In the genomic region with DNA sequence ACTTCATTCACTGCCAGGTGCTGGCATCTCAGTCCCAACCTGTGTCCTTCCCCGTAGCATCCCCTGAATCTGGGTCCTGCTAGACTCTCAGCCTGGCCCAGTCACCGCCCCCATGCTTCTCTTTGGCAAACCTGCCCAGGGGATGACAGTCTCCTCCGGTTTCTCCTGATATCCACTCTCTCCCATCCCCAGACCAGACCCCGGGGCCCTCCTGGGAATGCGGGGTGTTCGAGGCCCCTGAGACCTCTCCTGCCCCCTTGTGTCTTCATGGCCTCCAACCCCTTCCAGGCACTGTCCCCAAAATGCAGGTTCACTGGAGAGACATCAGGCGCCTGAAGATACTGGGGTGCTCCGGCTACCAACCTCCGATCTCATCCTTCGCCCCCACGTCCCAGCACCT, we compare ENCODE assay signal across 9 cellular contexts. TPM values are rescaled to one million over a fixed set of nuclear protein-coding genes. Genes with fewer than 3 reads are reported as not detected.
A peak's percentile ranks its signal among the peaks of the same experiment; 100 is the strongest.
DNase-seq lines count a peak whose midpoint lies in the region; ATAC-seq, FAIRE-seq and TF ChIP-seq lines count a peak whose summit lies in the region.
"Had no signal": no experiment of that assay in that cellular context is flagged by ENCODE, and none has a peak within 500 bp of the region (broad histone marks: within the 10 kb centered on the region; RNA-seq: fewer than 3 reads in every experiment).

No MANE protein-coding gene starts in this region.

- FAIRE-seq in frontal cortex (lab: Jason Lieb, UNC), result no peak

- H3F3A ChIP-seq in MM.1S (ENCODE audit: insufficient read depth, low read length), result no peaks in the 10 kb centered on the region

- no peak overlapping the region for H3K27ac ChIP-seq in WERI-Rb-1
- H3K27ac ChIP-seq in MM.1S (ENCODE audit: low read length), result no peak overlapping the region
- H3K27ac ChIP-seq in colonic mucosa, result no peak overlapping the region
- H3K27ac ChIP-seq: foreskin keratinocyte had no signal

- H3K4me3 ChIP-seq in WERI-Rb-1 (ENCODE audit: low read depth, low read length) (peak overlapping the region; percentile 35), fibroblast of mammary gland (ENCODE audit: control insufficient read depth, low read depth, low read length) (peak overlapping the region; percentile 44), skeletal muscle satellite cell (ENCODE audit: low read length) (peak overlapping the region; percentile 39), MM.1S (ENCODE audit: low read length) (no peak overlapping the region), colonic mucosa (no peak overlapping the region)

- H3K9me3 Mint-ChIP-seq in activated T-cell treated with anti-CD3 and anti-CD28 coated beads, Interleukin-2, amount 50 U/mL, for 72 hours, result no peaks in the 10 kb centered on the region

- no peaks in the 10 kb centered on the region for H3K9me2 ChIP-seq in MM.1S (replicated peaks; ENCODE audit: insufficient read depth, low read length)

- DNase-seq in activated T-cell treated with anti-CD3 and anti-CD28 coated beads, Interleukin-2, amount 50 U/mL, for 72 hours, result no peak
- DNase-seq in activated T-cell treated with anti-CD3 and anti-CD28 coated beads for 4 hours (no peak), WERI-Rb-1 (no peak), fibroblast of mammary gland (ENCODE audit: low read depth) (no peak), frontal cortex (ENCODE audit: low spot score in 2 of 2) (no peak), MM.1S (no peak), colonic mucosa (no peak)
- DNase-seq: foreskin keratinocyte had no signal

- peaks cover 24% of the 10 kb centered on the region for H3K27me3 Mint-ChIP-seq in activated T-cell treated with anti-CD3 and anti-CD28 coated beads, Interleukin-2, amount 50 U/mL, for 72 hours (ENCODE audit: low read depth)

- no peaks in the 10 kb centered on the region for H3K36me3 Mint-ChIP-seq in activated T-cell treated with anti-CD3 and anti-CD28 coated beads, Interleukin-2, amount 50 U/mL, for 72 hours (ENCODE audit: insufficient read depth in 2 of 2)

- H3K36me3 ChIP-seq in WERI-Rb-1 (no peaks in the 10 kb centered on the region), skeletal muscle satellite cell (ENCODE audit: insufficient read depth, low read length) (no peaks in the 10 kb centered on the region), MM.1S (replicated peaks; ENCODE audit: insufficient read depth, low read length) (no peaks in the 10 kb centered on the region), colonic mucosa (no peaks in the 10 kb centered on the region)

- H3K27me3 ChIP-seq in WERI-Rb-1 (ENCODE audit: insufficient read depth, low read depth, severe bottlenecking), result no peaks in the 10 kb centered on the region
- H3K27me3 ChIP-seq in skeletal muscle satellite cell (ENCODE audit: control insufficient read depth, insufficient read depth, low read length), result peaks cover 15% of the 10 kb centered on the region
- H3K27me3 ChIP-seq in MM.1S (replicated peaks; ENCODE audit: insufficient read depth, low read length), result peaks cover 78% of the 10 kb centered on the region
- peaks cover 10% of the 10 kb centered on the region for H3K27me3 ChIP-seq in colonic mucosa

- no peak overlapping the region for H3K27ac Mint-ChIP-seq in activated T-cell treated with anti-CD3 and anti-CD28 coated beads, Interleukin-2, amount 50 U/mL, for 72 hours

- peak; percentile 28 to 30 for ATAC-seq in activated T-cell treated with anti-CD3 and anti-CD28 coated beads, Interleukin-2, amount 50 U/mL, for 72 hours (replicated peaks in 1 of 2)
- ATAC-seq: foreskin keratinocyte had no signal

- no peaks in the 10 kb centered on the region for H4K20me1 ChIP-seq in MM.1S (ENCODE audit: insufficient read depth, low read length)

- no peak overlapping the region for H3K9ac ChIP-seq in skeletal muscle satellite cell (ENCODE audit: low read depth, low read length)
- H3K9ac ChIP-seq in MM.1S (ENCODE audit: low read length), result no peak overlapping the region
- no peak overlapping the region for H3K9ac ChIP-seq in colonic mucosa (ENCODE audit: low read depth in 2 of 2, low read length in 2 of 2)

- H3K9me3 ChIP-seq in WERI-Rb-1 (ENCODE audit: severe bottlenecking), result no peaks in the 10 kb centered on the region
- no peaks in the 10 kb centered on the region for H3K9me3 ChIP-seq in skeletal muscle satellite cell (replicated peaks; ENCODE audit: low read length)
- no peaks in the 10 kb centered on the region for H3K9me3 ChIP-seq in MM.1S (replicated peaks; ENCODE audit: insufficient read depth, low read length)
- H3K9me3 ChIP-seq in colonic mucosa, result no peaks in the 10 kb centered on the region

- TF ChIP-seq CTCF in WERI-Rb-1 (IDR thresholded peaks at IDR 0.05; ENCODE audit: low read depth, low read length), result 0 out of 2 replicates have a peak, but pooled peaks have one; percentile 13
- TF ChIP-seq CTCF in fibroblast of mammary gland (conservative IDR thresholded peaks at IDR 0.05; ENCODE audit: control insufficient read depth, insufficient read depth, low read depth, low read length), result no peak
- TF ChIP-seq CTCF in MM.1S (IDR thresholded peaks at IDR 0.05; ENCODE audit: low read length), result no peak
- TF ChIP-seq CTCF in colonic mucosa (IDR thresholded peaks at IDR 0.05), result no peak

- H3K4me2 ChIP-seq in skeletal muscle satellite cell (ENCODE audit: low read length) (peak overlapping the region; percentile 59), MM.1S (ENCODE audit: low read depth, low read length) (no peak overlapping the region)

- no peak overlapping the region for H2AFZ ChIP-seq in MM.1S (ENCODE audit: low read length)

- intact Hi-C loops in colonic mucosa (cut with DNase I), result no loop called here

- H3K4me1 Mint-ChIP-seq in activated T-cell treated with anti-CD3 and anti-CD28 coated beads, Interleukin-2, amount 50 U/mL, for 72 hours (ENCODE audit: low read depth), result peaks cover 27% of the 10 kb centered on the region

- peak overlapping the region; percentile 68 to 80 for H3K4me3 Mint-ChIP-seq in activated T-cell treated with anti-CD3 and anti-CD28 coated beads, Interleukin-2, amount 50 U/mL, for 72 hours

- H3K4me1 ChIP-seq in skeletal muscle satellite cell (ENCODE audit: control insufficient read depth, insufficient read depth, low read length) (peaks cover 14% of the 10 kb centered on the region), MM.1S (ENCODE audit: low read length) (no peaks in the 10 kb centered on the region), colonic mucosa (no peaks in the 10 kb centered on the region)
- H3K4me1 ChIP-seq: foreskin keratinocyte had no signal

- H3K79me2 ChIP-seq in MM.1S (ENCODE audit: low read length), result no peaks in the 10 kb centered on the region

RNA-seq across cellular contexts. Expression of a gene that starts 0.5 kb away (rescaled TPM):
- 1 to 10 TPM; 2.2 to 6.1 TPM for total RNA-seq in activated T-cell treated with anti-CD3 and anti-CD28 coated beads, Interleukin-2, amount 50 U/mL, for 72 hours
- total RNA-seq in skeletal muscle satellite cell (2012; rRNA removed), result 0.51 and 1.1 TPM in 2 replicates
- 11.4 TPM for total RNA-seq in frontal cortex
- under 1 TPM; 0.35 to 0.52 TPM for total RNA-seq in colonic mucosa

RNA-seq across cellular contexts. Expression of a gene that starts 23.5 kb away (rescaled TPM):
- 10 to 100 TPM; 51.8 to 54.7 TPM for total RNA-seq in activated T-cell treated with anti-CD3 and anti-CD28 coated beads, Interleukin-2, amount 50 U/mL, for 72 hours
- total RNA-seq in skeletal muscle satellite cell (2012; rRNA removed), result 12.9 and 19.5 TPM in 2 replicates
- total RNA-seq in frontal cortex, result 13.9 TPM
- total RNA-seq in colonic mucosa, result 10 to 100 TPM; 70.8 to 71.4 TPM

RNA-seq across cellular contexts. Expression of a gene that starts 24.9 kb away (rescaled TPM):
- total RNA-seq in activated T-cell treated with anti-CD3 and anti-CD28 coated beads, Interleukin-2, amount 50 U/mL, for 72 hours, result 1 to 10 TPM; 2.4 to 4.7 TPM
- 67.4 and 120 TPM in 2 replicates for total RNA-seq in skeletal muscle satellite cell (2012; rRNA removed)
- 2.0 TPM for total RNA-seq in frontal cortex
- total RNA-seq in colonic mucosa, result 10 to 100 TPM; 19.0 to 20.9 TPM

RNA-seq across cellular contexts. Expression of a gene that starts 52.3 kb away (rescaled TPM):
- 10 to 100 TPM; 19.1 to 25.5 TPM for total RNA-seq in activated T-cell treated with anti-CD3 and anti-CD28 coated beads, Interleukin-2, amount 50 U/mL, for 72 hours
- total RNA-seq in skeletal muscle satellite cell (2012; rRNA removed), result 2.0 and 3.1 TPM in 2 replicates
- total RNA-seq in frontal cortex, result 1.6 TPM
- total RNA-seq in colonic mucosa, result 10 to 100 TPM; 11.6 to 15.9 TPM

Comparison
In these comparisons a context has a peak if more than half of its experiments do, and no peak if none do; other contexts are left out.
1. H3K4me3 ChIP-seq: peak in WERI-Rb-1 (single experiment), fibroblast of mammary gland (single experiment) and skeletal muscle satellite cell (single experiment); none in MM.1S (single experiment) and colonic mucosa (single experiment).